ENCODE assay signal across 24 cellular contexts in the genomic region with DNA sequence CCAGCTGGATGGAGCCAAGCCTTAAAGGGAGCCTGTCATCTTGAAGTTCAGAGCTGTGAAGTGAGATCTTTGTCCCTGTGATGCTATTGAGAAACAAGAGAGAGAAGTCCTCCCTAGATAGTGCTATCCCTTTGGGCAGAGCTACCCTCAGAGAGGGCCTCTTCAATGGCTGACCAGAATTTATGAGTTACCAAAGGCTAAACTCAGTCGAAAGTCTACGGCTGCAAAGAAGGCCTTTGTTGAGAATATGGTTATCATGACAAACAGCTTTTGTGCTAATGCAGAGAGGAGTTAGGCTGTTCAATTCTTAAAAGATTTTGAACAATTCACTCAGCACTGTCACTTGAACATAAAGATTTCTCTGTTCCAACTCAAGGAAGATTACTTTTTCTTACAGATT.
"Had no signal": no experiment of that assay in that cellular context is flagged by ENCODE, and none has a peak within 500 bp of the region (broad histone marks: within the 10 kb centered on the region; RNA-seq: fewer than 3 reads in every experiment).

No MANE protein-coding gene starts in this region.

- H3K4me1 Mint-ChIP-seq: naive B cell; natural killer cell; stimulated activated naive B cell treated with anti-CD40 and anti-IgM and Interleukin-4, amounts not matched to agents 10 μg/mL and 1 μg/mL and 100 μg/mL, for 72 hours had no signal

- DNase-seq: heart right ventricle; islet precursor cell; left ventricle myocardium inferior; mesendoderm; naive B cell; natural killer cell; nephron progenitor cell; occipital lobe; ovary; posterior cingulate gyrus; retina; right cardiac atrium; stimulated activated CD4-positive, alpha-beta T cell treated with anti-CD3 and anti-CD28 coated beads, Interleukin-12 subunit alpha, Interleukin-12 subunit beta, amount 100 ng/mL, for 4 hours; stimulated activated CD4-positive, alpha-beta T cell treated with anti-CD3 and anti-CD28 coated beads, Interleukin-15, amount 100 ng/mL, for 24 hours; stimulated activated CD4-positive, alpha-beta T cell treated with anti-CD3 and anti-CD28 coated beads, Interleukin-2, amount 100 ng/mL, for 24 hours; stimulated activated CD4-positive, alpha-beta T cell treated with anti-CD3 and anti-CD28 coated beads, Interleukin-4, amount 100 ng/mL, for 1 hour; stimulated activated naive B cell treated with anti-CD40 and anti-IgM and Interleukin-4, amounts not matched to agents 10 μg/mL and 1 μg/mL and 100 μg/mL, for 72 hours; stimulated activated naive CD8-positive, alpha-beta T cell treated with anti-CD3 and anti-CD28 coated beads, Interleukin-15, Interleukin-2, amounts not matched to agents 100 U/mL and 50 U/mL, for 24 hours; stomach; tibial artery; trophoblast cell; upper lobe of right lung had no signal

- ATAC-seq: heart right ventricle; natural killer cell; right cardiac atrium; sciatic nerve; stimulated activated naive B cell treated with anti-CD40 and anti-IgM and Interleukin-4, amounts not matched to agents 10 μg/mL and 1 μg/mL and 100 μg/mL, for 72 hours; stimulated activated naive CD8-positive, alpha-beta T cell treated with anti-CD3 and anti-CD28 coated beads, Interleukin-15, Interleukin-2, amounts not matched to agents 100 U/mL and 50 U/mL, for 24 hours; upper lobe of right lung had no signal

- H3K36me3 Mint-ChIP-seq: mesothelial cell of epicardium; naive B cell; natural killer cell; stimulated activated naive B cell treated with anti-CD40 and anti-IgM and Interleukin-4, amounts not matched to agents 10 μg/mL and 1 μg/mL and 100 μg/mL, for 72 hours had no signal

- H3K9me3 Mint-ChIP-seq: mesothelial cell of epicardium; naive B cell; natural killer cell; nephron progenitor cell; stimulated activated naive B cell treated with anti-CD40 and anti-IgM and Interleukin-4, amounts not matched to agents 10 μg/mL and 1 μg/mL and 100 μg/mL, for 72 hours had no signal

- H3K4me3 Mint-ChIP-seq: mesothelial cell of epicardium; naive B cell; natural killer cell; nephron progenitor cell; stimulated activated naive B cell treated with anti-CD40 and anti-IgM and Interleukin-4, amounts not matched to agents 10 μg/mL and 1 μg/mL and 100 μg/mL, for 72 hours had no signal

- H3K27ac Mint-ChIP-seq: mesothelial cell of epicardium; natural killer cell; nephron progenitor cell; stimulated activated naive B cell treated with anti-CD40 and anti-IgM and Interleukin-4, amounts not matched to agents 10 μg/mL and 1 μg/mL and 100 μg/mL, for 72 hours had no signal
